In genomic region chr4:40316333-40316781, GRCh38 we compare ENCODE assay signal across 8 cellular contexts. TPM values are rescaled to one million over a fixed set of nuclear protein-coding genes. Genes with fewer than 3 reads are reported as not detected.
A peak's percentile ranks its signal among the peaks of the same experiment; 100 is the strongest.
DNase-seq lines count a peak whose midpoint lies in the region; ATAC-seq and TF ChIP-seq lines count a peak whose summit lies in the region.

No MANE protein-coding gene starts in this region.

- peak; percentile 88 for DNase-seq in BJ (ENCODE audit: low read depth)
- no peak for DNase-seq in GM23338 (ENCODE audit: low spot score)
- no peak for DNase-seq in DMS 273 treated with DMSO at 0.1 percent for 48 hours (lab: John Stamatoyannopoulos, UW)
- no peak for DNase-seq in globus pallidus (ENCODE audit: low spot score)
- no peak for DNase-seq in SW480 (ENCODE audit: low spot score)

- no peak for TF ChIP-seq CTCF in BJ (IDR thresholded peaks at IDR 0.05; ENCODE audit: insufficient read depth, low read depth, low read length)
- TF ChIP-seq CTCF in GM23338 (conservative IDR thresholded peaks at IDR 0.05; ENCODE audit: low read depth in 2 of 2): no peak

- WGBS in esophagus, 2 donors: 1 to 19% methylated on average over 3 of the region's 3 CpGs

- H3K4me2 ChIP-seq in GM23338: no peak overlapping the region

- H3K79me2 ChIP-seq in GM23338 (replicated peaks; ENCODE audit: insufficient read depth): no peaks in the 10 kb centered on the region

- peak; percentile 9; the same call in 2 of the 3 replicates for ATAC-seq in GM23338

- peak overlapping the region; percentile 71 for H3K27ac Mint-ChIP-seq in GM23338
- H3K27ac Mint-ChIP-seq in T-helper 1 cell treated with Interleukin-12 subunit alpha and Interleukin-12 subunit beta and Interleukin-4 antibody, amounts not matched to agents 30 μg/mL and 1 μg/mL, for 36 hours: peak overlapping the region; percentile 98

- H4K20me1 ChIP-seq in GM23338 (replicated peaks; ENCODE audit: insufficient read depth): no peaks in the 10 kb centered on the region

- no peak overlapping the region for H3K4me3 Mint-ChIP-seq in GM23338
- peak overlapping the region; percentile 84 for H3K4me3 Mint-ChIP-seq in T-helper 1 cell treated with Interleukin-12 subunit alpha and Interleukin-12 subunit beta and Interleukin-4 antibody, amounts not matched to agents 30 μg/mL and 1 μg/mL, for 36 hours

- H3K9me3 ChIP-seq in esophagus (ENCODE audit: control insufficient read depth in 2 of 2, insufficient read depth in 1 of 2, low read depth in 1 of 2, low read length in 1 of 2): no peaks in the 10 kb centered on the region

- H3K36me3 ChIP-seq in BJ (ENCODE audit: control insufficient read depth, insufficient read depth, low read length) (no peaks in the 10 kb centered on the region), GM23338 (ENCODE audit: insufficient read depth) (no peaks in the 10 kb centered on the region), esophagus (ENCODE audit: control insufficient read depth in 2 of 2, insufficient read depth in 2 of 2, low read length in 1 of 2) (no peaks in the 10 kb centered on the region), rectal smooth muscle tissue (ENCODE audit: control insufficient read depth, insufficient read depth, low read length) (no peaks in the 10 kb centered on the region)

- no peak overlapping the region for H3K9ac ChIP-seq in rectal smooth muscle tissue (ENCODE audit: low read length)

- H3K4me1 ChIP-seq in GM23338 (ENCODE audit: insufficient read depth) (peaks cover 15% of the 10 kb centered on the region), esophagus (ENCODE audit: control insufficient read depth in 2 of 2, insufficient read depth in 2 of 2, low read length in 1 of 2) (no peaks in the 10 kb centered on the region), rectal smooth muscle tissue (ENCODE audit: control insufficient read depth, insufficient read depth, low read length) (peaks cover 6% of the 10 kb centered on the region)

- POLR2A ChIA-PET in BJ (lab: Charles Lee): no interaction called here

- H3K9me3 Mint-ChIP-seq in GM23338: no peaks in the 10 kb centered on the region
- H3K9me3 Mint-ChIP-seq in T-helper 1 cell treated with Interleukin-12 subunit alpha and Interleukin-12 subunit beta and Interleukin-4 antibody, amounts not matched to agents 30 μg/mL and 1 μg/mL, for 36 hours: no peaks in the 10 kb centered on the region

- H3K27me3 Mint-ChIP-seq in GM23338 (ENCODE audit: insufficient read depth, low read depth, poor library complexity): peaks cover 4% of the 10 kb centered on the region
- H3K27me3 Mint-ChIP-seq in T-helper 1 cell treated with Interleukin-12 subunit alpha and Interleukin-12 subunit beta and Interleukin-4 antibody, amounts not matched to agents 30 μg/mL and 1 μg/mL, for 36 hours (ENCODE audit: low read depth): no peaks in the 10 kb centered on the region

- H3F3A ChIP-seq in GM23338 (replicated peaks; ENCODE audit: low read depth): no peaks in the 10 kb centered on the region

- peaks cover 25% of the 10 kb centered on the region for H3K4me1 Mint-ChIP-seq in GM23338
- peaks cover 41% of the 10 kb centered on the region for H3K4me1 Mint-ChIP-seq in T-helper 1 cell treated with Interleukin-12 subunit alpha and Interleukin-12 subunit beta and Interleukin-4 antibody, amounts not matched to agents 30 μg/mL and 1 μg/mL, for 36 hours (ENCODE audit: low read depth)

- H3K27ac ChIP-seq in GM23338 (ENCODE audit: low read depth) (peak overlapping the region; percentile 35), esophagus (ENCODE audit: low read depth in 2 of 2, low read length in 1 of 2) (peak overlapping the region; percentile 82 to 86), rectal smooth muscle tissue (ENCODE audit: low read depth, low read length) (peak overlapping the region; percentile 66)

- no peaks in the 10 kb centered on the region for H3K9me2 ChIP-seq in GM23338 (ENCODE audit: insufficient read depth)

- H2AFZ ChIP-seq in GM23338: peak overlapping the region; percentile 72

- CTCF ChIA-PET in BJ (lab: Yijun Ruan, JAX): interaction anchor here (0.5 to 2.1 kb wide), 28 partner anchors 9 to 698 kb away, joined by 3 to 23 read pairs (median 4); partner anchors contain the start of genes CHRNA9, N4BP2 and PDS5A

- no peaks in the 10 kb centered on the region for H3K36me3 Mint-ChIP-seq in GM23338 (ENCODE audit: low read depth)
- no peaks in the 10 kb centered on the region for H3K36me3 Mint-ChIP-seq in T-helper 1 cell treated with Interleukin-12 subunit alpha and Interleukin-12 subunit beta and Interleukin-4 antibody, amounts not matched to agents 30 μg/mL and 1 μg/mL, for 36 hours (ENCODE audit: low read depth)

- peak overlapping the region; percentile 16 for H3K4me3 ChIP-seq in BJ (ENCODE audit: low read depth, low read length)
- H3K4me3 ChIP-seq in GM23338: no peak overlapping the region
- no peak overlapping the region for H3K4me3 ChIP-seq in esophagus (ENCODE audit: low read depth in 1 of 2, low read length in 2 of 2)
- H3K4me3 ChIP-seq in rectal smooth muscle tissue (ENCODE audit: low read length): peak overlapping the region; percentile 71

- no peaks in the 10 kb centered on the region for H3K27me3 ChIP-seq in BJ (ENCODE audit: control insufficient read depth, insufficient read depth, low read length)
- no peaks in the 10 kb centered on the region for H3K27me3 ChIP-seq in GM23338 (ENCODE audit: insufficient read depth)
- no peaks in the 10 kb centered on the region for H3K27me3 ChIP-seq in esophagus (ENCODE audit: control insufficient read depth in 1 of 2, insufficient read depth in 2 of 2, low read length in 2 of 2)
- H3K27me3 ChIP-seq in rectal smooth muscle tissue (ENCODE audit: control insufficient read depth, insufficient read depth, low read length): no peaks in the 10 kb centered on the region

TF ChIP-seq in GM23338, 12 proteins besides CTCF, POLR2A, EP300 and RAD21:
- TF ChIP-seq NANOG (IDR thresholded peaks at IDR 0.05; ENCODE audit: borderline replicate concordance) (no peak), ETS1 (IDR thresholded peaks at IDR 0.05) (no peak)

RNA-seq across cellular contexts. Expression of gene CHRNA9, which starts 18.8 kb away (rescaled TPM):
- 0.12 TPM in 1 of 2 replicates, not detected in the other for polyA plus RNA-seq in BJ (2011; rRNA removed)
- not detected in 2 replicates for polyA minus RNA-seq in BJ (2011; rRNA and poly(A)+ RNA removed)
- 0.78 and 5.7 TPM in 2 replicates for total RNA-seq in GM23338 (2014; rRNA removed; shearing (Covaris generic))
- 0.24 and 0.58 TPM in 2 replicates for polyA plus RNA-seq in GM23338 (2016; fragmentation: Nextera tagmentation; extraction: Ambion mirVana)
- polyA plus RNA-seq in esophagus: not detected

Comparison
In these comparisons a context has a peak if more than half of its experiments do, and no peak if none do; other contexts are left out.
1. H3K4me3 ChIP-seq: peak in BJ (single experiment) and rectal smooth muscle tissue (single experiment); none in GM23338 (single experiment) and esophagus (0 of 2).
2. Peak in every context shown above with its lines, with median percentiles within 50 percentile points of each other: H3K27ac ChIP-seq.